ENCODE assay signal across 11 cellular contexts in genomic region chr3:15272431-15273196, GRCh38. TPM values are rescaled to one million over a fixed set of nuclear protein-coding genes. Genes with fewer than 3 reads are reported as not detected.
DNase-seq lines count a peak whose midpoint lies in the region; FAIRE-seq and TF ChIP-seq lines count a peak whose summit lies in the region.
"Had no signal": no experiment of that assay in that cellular context is flagged by ENCODE, and none has a peak within 500 bp of the region (broad histone marks: within the 10 kb centered on the region; RNA-seq: fewer than 3 reads in every experiment).

No MANE protein-coding gene starts in this region.

- H3K4me1 ChIP-seq in thyroid gland (peaks cover 10 to 34% of the 10 kb centered on the region in 2 donors), BE2C (peaks cover 8% of the 10 kb centered on the region)

- H3K27me3 ChIP-seq in WERI-Rb-1 (ENCODE audit: insufficient read depth, low read depth, severe bottlenecking) (no peaks in the 10 kb centered on the region), thyroid gland (no peaks in the 10 kb centered on the region), BE2C (no peaks in the 10 kb centered on the region)

- H3K27me3 Mint-ChIP-seq in activated naive CD4-positive, alpha-beta T cell treated with anti-CD3 and anti-CD28 coated beads, Interleukin-2, amount 10 ng/mL, durations not matched to agents 7 days and 5 days = no peaks in the 10 kb centered on the region
- H3K27me3 Mint-ChIP-seq in immature natural killer cell (ENCODE audit: low read depth in 3 of 3) = peaks cover 7 to 12% (median 8%) of the 10 kb centered on the region in 3 donors

- peaks cover 45% of the 10 kb centered on the region for H3K36me3 Mint-ChIP-seq in activated naive CD4-positive, alpha-beta T cell treated with anti-CD3 and anti-CD28 coated beads, Interleukin-2, amount 10 ng/mL, durations not matched to agents 7 days and 5 days
- peaks cover 4 to 7% (median 4%) of the 10 kb centered on the region in 3 donors for H3K36me3 Mint-ChIP-seq in immature natural killer cell

- DNase-seq in activated naive CD4-positive, alpha-beta T cell treated with anti-CD3 and anti-CD28 coated beads, Interleukin-2, amount 10 ng/mL, durations not matched to agents 7 days and 5 days = peak; percentile 27
- no peak for DNase-seq in activated naive CD4-positive, alpha-beta T cell (lab: John Stamatoyannopoulos, UW)
- DNase-seq in WERI-Rb-1 (peak; percentile 36), immature natural killer cell (no peak), thyroid gland (no peak), AG20443 (ENCODE audit: low spot score) (no peak), RCC 7860 (ENCODE audit: low spot score) (no peak), BE2C (no peak)
- DNase-seq: mesenchymal stem cell, NCI-H446 treated with DMSO at 0.1 percent for 48 hours had no signal

- H3K9me3 Mint-ChIP-seq in activated naive CD4-positive, alpha-beta T cell treated with anti-CD3 and anti-CD28 coated beads, Interleukin-2, amount 10 ng/mL, durations not matched to agents 7 days and 5 days = no peaks in the 10 kb centered on the region
- no peaks in the 10 kb centered on the region for H3K9me3 Mint-ChIP-seq in immature natural killer cell

- no peak for FAIRE-seq in RCC 7860 (lab: Jason Lieb, UNC)
- FAIRE-seq: TTC549 had no signal

- peaks cover 26% of the 10 kb centered on the region for H3K36me3 ChIP-seq in WERI-Rb-1
- H3K36me3 ChIP-seq in thyroid gland = peaks cover 0 to 2% of the 10 kb centered on the region in 2 donors
- no peaks in the 10 kb centered on the region for H3K36me3 ChIP-seq in BE2C

- peak; percentile 50; the same call in 1 of the 2 replicates for TF ChIP-seq CTCF in WERI-Rb-1 (IDR thresholded peaks at IDR 0.05; ENCODE audit: low read depth, low read length)
- TF ChIP-seq CTCF in thyroid gland (IDR thresholded peaks at IDR 0.05) = no peak
- no peak for TF ChIP-seq CTCF in BE2C (IDR thresholded peaks at IDR 0.05; ENCODE audit: low read depth, low read length)

- WGBS in thyroid gland, 2 donors = 82 to 88% methylated on average over 7 of the region's 7 CpGs

- CTCF ChIA-PET in activated naive CD4-positive, alpha-beta T cell treated with anti-CD3 and anti-CD28 coated beads, Interleukin-2, amount 10 ng/mL, durations not matched to agents 7 days and 5 days (lab: Charles Lee) = interaction anchor here (1.7 to 10.8 kb wide), 2 partner anchors 27 to 59 kb away, joined by 4 to 182 read pairs; partner anchors contain the start of gene SH3BP5

- H3K27ac Mint-ChIP-seq in activated naive CD4-positive, alpha-beta T cell treated with anti-CD3 and anti-CD28 coated beads, Interleukin-2, amount 10 ng/mL, durations not matched to agents 7 days and 5 days = peak overlapping the region; percentile 87
- peak overlapping the region; percentile 92 to 97 (median 94) for H3K27ac Mint-ChIP-seq in immature natural killer cell

- H3K4me3 ChIP-seq in WERI-Rb-1 (ENCODE audit: low read depth, low read length) (no peak overlapping the region), thyroid gland (replicated peaks in 1 of 3) (no peak overlapping the region), BE2C (ENCODE audit: low read depth, low read length) (no peak overlapping the region)

- no peak for TF ChIP-seq POLR2A in thyroid gland (IDR thresholded peaks at IDR 0.05)

- H3K9me3 ChIP-seq in WERI-Rb-1 (ENCODE audit: severe bottlenecking) = no peaks in the 10 kb centered on the region
- no peaks in the 10 kb centered on the region for H3K9me3 ChIP-seq in thyroid gland
- no peaks in the 10 kb centered on the region for H3K9me3 ChIP-seq in BE2C

- intact Hi-C loops in thyroid gland (cut with DNase I) = no loop called here

- H3K27ac ChIP-seq in WERI-Rb-1 (no peak overlapping the region), thyroid gland (peak overlapping the region in 2 of 3 donors; percentile 22 to 36)

- no peak overlapping the region for H3K4me3 Mint-ChIP-seq in activated naive CD4-positive, alpha-beta T cell treated with anti-CD3 and anti-CD28 coated beads, Interleukin-2, amount 10 ng/mL, durations not matched to agents 7 days and 5 days
- peak overlapping the region; percentile 67 to 85 (median 79) for H3K4me3 Mint-ChIP-seq in immature natural killer cell

- H3K4me1 Mint-ChIP-seq in activated naive CD4-positive, alpha-beta T cell treated with anti-CD3 and anti-CD28 coated beads, Interleukin-2, amount 10 ng/mL, durations not matched to agents 7 days and 5 days = peaks cover 84% of the 10 kb centered on the region
- H3K4me1 Mint-ChIP-seq in immature natural killer cell = peaks cover 93 to 95% of the 10 kb centered on the region in 2 donors

RNA-seq across cellular contexts. Expression of gene SH3BP5, which starts 59.8 kb away (rescaled TPM):
- polyA plus RNA-seq in immature natural killer cell = 100 to 1,000 TPM in 1 of 3 donors, 10 to 100 TPM in 2; 52.1 to 160 (median 67.4) TPM
- total RNA-seq in thyroid gland = 10 to 100 TPM; 60.2 to 90.4 (median 82.0) TPM
- polyA plus RNA-seq in BE2C (2012; ENCODE audit: insufficient read depth, insufficient read length, low read depth) = 7.5 TPM

Comparison
In these comparisons a context has a peak if more than half of its experiments do, and no peak if none do; other contexts are left out.
1. DNase-seq: peak in activated naive CD4-positive, alpha-beta T cell treated with anti-CD3 and anti-CD28 coated beads, Interleukin-2, amount 10 ng/mL, durations not matched to agents 7 days and 5 days (single experiment) and WERI-Rb-1 (single experiment); none in activated naive CD4-positive, alpha-beta T cell (0 of 4), immature natural killer cell (0 of 3), thyroid gland (0 of 2), AG20443 (single experiment), RCC 7860 (single experiment) and BE2C (single experiment).